Comparison of ENCODE assay signal across 8 cellular contexts in the genomic region with DNA sequence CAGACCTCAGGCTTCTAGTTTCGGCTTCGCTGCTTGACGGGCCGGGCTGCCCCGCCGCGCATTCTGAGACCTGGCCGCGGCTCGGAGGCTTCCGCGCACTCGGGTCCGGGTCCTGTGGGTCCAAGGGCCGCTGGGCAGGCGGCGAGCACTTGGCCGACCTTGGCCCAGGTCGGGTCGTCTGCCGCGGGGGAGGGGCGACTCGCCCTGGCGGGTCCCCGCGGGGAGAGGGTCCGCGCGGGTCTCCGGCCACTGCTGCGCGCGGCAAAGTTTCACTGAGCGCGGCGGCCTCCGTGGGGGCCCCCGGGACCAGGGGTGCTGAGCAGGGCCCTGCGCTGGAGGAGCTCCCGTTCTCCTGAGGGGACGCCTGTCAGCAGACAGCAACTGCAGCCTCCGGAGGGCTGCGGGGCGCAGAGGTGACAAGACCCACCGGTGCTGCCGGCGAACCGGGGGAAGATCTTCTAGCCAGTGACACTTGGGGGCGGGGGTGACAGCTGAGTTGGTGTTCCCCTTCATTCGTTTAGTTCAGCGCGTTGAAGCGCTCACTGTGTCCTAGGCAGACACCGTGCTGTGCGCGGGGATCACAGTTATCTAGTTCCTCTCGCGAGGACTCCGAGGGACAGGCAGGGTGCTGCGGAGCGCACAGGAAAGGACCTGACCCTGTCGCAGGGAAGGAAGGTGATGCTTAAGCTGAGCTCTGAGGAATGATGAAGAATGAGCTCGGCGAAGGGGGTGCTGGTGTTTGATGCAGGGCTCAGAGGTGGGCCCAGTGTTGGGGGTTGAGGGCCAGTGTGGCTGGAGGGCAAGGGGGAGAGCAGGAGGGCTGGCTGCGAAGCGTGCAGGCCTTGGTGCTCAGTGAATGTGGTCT. TPM values are rescaled to one million over a fixed set of nuclear protein-coding genes. Genes with fewer than 3 reads are reported as not detected.
DNase-seq lines count a peak whose midpoint lies in the region; ATAC-seq lines count a peak whose summit lies in the region.

No MANE protein-coding gene starts in this region.

- H3K9me3 ChIP-seq in T-helper 17 cell (ENCODE audit: control insufficient read depth, low read length, poor library complexity, severe bottlenecking) (no peaks in the 10 kb centered on the region), iPS-20b (ENCODE audit: insufficient read depth, low read depth, low read length) (no peaks in the 10 kb centered on the region)

- ATAC-seq in GM21576 (IDR thresholded peaks at IDR 0.05; ENCODE audit: unreplicated experiment) (peak; percentile 39), T-helper 17 cell (peak; percentile 71)

- H3K27me3 ChIP-seq in iPS-20b (ENCODE audit: insufficient read depth, low read length), result peaks cover 15% of the 10 kb centered on the region

- in situ Hi-C loops in G401 (cut with HindIII; ENCODE audit: low sequenced_read_pairs), result no loop called here

- H3K4me1 ChIP-seq in iPS-20b (ENCODE audit: insufficient read depth, low read length), result peaks cover 6% of the 10 kb centered on the region; the same call in 1 of the 2 replicates

- H3K4me3 ChIP-seq in iPS-20b (ENCODE audit: low read length), result peak overlapping the region; percentile 96

- peak overlapping the region; percentile 96 for H3K9ac ChIP-seq in iPS-20b (ENCODE audit: low read depth, low read length)

- peaks cover 3% of the 10 kb centered on the region; the same call in 1 of the 2 replicates for H3K36me3 ChIP-seq in iPS-20b (ENCODE audit: insufficient read depth, low read depth, low read length)

- no peaks in the 10 kb centered on the region for H3K27me3 Mint-ChIP-seq in IgD-negative memory B cell
- no peaks in the 10 kb centered on the region for H3K27me3 Mint-ChIP-seq in T-helper 17 cell

- DNase-seq in G401 (ENCODE audit: low spot score), result peak; percentile 59
- peak; percentile 36 to 55 (median 50) for DNase-seq in T-helper 17 cell
- DNase-seq in astrocyte of the hippocampus (ENCODE audit: low read depth, low spot score), result peak; percentile 75
- DNase-seq in stimulated activated CD4-positive, alpha-beta T cell treated with anti-CD3 and anti-CD28 coated beads, Interleukin-15, amount 100 ng/mL, for 48 hours (ENCODE audit: low read depth in 2 of 2), result peak; percentile 60 to 68
- DNase-seq in mesenteric fat pad (ENCODE audit: low spot score), result no peak

- H3K4me1 Mint-ChIP-seq in IgD-negative memory B cell (peaks cover 7 to 25% (median 17%) of the 10 kb centered on the region in 3 donors), T-helper 17 cell (peaks cover 25% of the 10 kb centered on the region)

- H3K36me3 Mint-ChIP-seq in IgD-negative memory B cell (no peaks in the 10 kb centered on the region), T-helper 17 cell (ENCODE audit: low read depth) (peaks cover 5% of the 10 kb centered on the region)

- H3K27ac ChIP-seq in iPS-20b (ENCODE audit: low read length), result peak overlapping the region; percentile 83

- H3K9me3 Mint-ChIP-seq in IgD-negative memory B cell, result no peaks in the 10 kb centered on the region

- H3K27ac Mint-ChIP-seq in IgD-negative memory B cell (peak overlapping the region; percentile 87 to 93 (median 90)), T-helper 17 cell (peak overlapping the region; percentile 99)

- peak overlapping the region; percentile 89 to 98 (median 97) for H3K4me3 Mint-ChIP-seq in IgD-negative memory B cell
- peak overlapping the region; percentile 98 for H3K4me3 Mint-ChIP-seq in T-helper 17 cell

RNA-seq across cellular contexts. Expression of a gene that starts 0.7 kb away (rescaled TPM):
- 21.0 and 32.6 TPM in 2 replicates for total RNA-seq in G401 (2014; rRNA removed; shearing (Covaris generic))
- polyA plus RNA-seq in IgD-negative memory B cell, result 39.6 TPM
- 10 to 100 TPM; 30.4 to 37.4 TPM for total RNA-seq in T-helper 17 cell
- 53.8 TPM for total RNA-seq in mesenteric fat pad

RNA-seq across cellular contexts. Expression of a gene that starts 20.5 kb away (rescaled TPM):
- total RNA-seq in G401 (2014; rRNA removed; shearing (Covaris generic)), result 22.8 and 31.9 TPM in 2 replicates
- 1.2 TPM for polyA plus RNA-seq in IgD-negative memory B cell
- total RNA-seq in T-helper 17 cell (10 to 100 TPM; 24.5 to 25.2 TPM), mesenteric fat pad (108 TPM)

RNA-seq across cellular contexts. Expression of a gene that starts 38.8 kb away (rescaled TPM):
- total RNA-seq in G401 (2014; rRNA removed; shearing (Covaris generic)), result 28.9 and 29.4 TPM in 2 replicates
- not detected for polyA plus RNA-seq in IgD-negative memory B cell
- total RNA-seq in T-helper 17 cell (under 1 TPM in 1 of 2 donors, not detected in 1; 0.31 TPM), mesenteric fat pad (not detected)

RNA-seq across cellular contexts. Expression of a gene that starts 55.0 kb away (rescaled TPM):
- 17.4 and 18.3 TPM in 2 replicates for total RNA-seq in G401 (2014; rRNA removed; shearing (Covaris generic))
- polyA plus RNA-seq in IgD-negative memory B cell, result 0.73 TPM
- total RNA-seq in T-helper 17 cell (1 to 10 TPM; 1.4 to 2.6 TPM), mesenteric fat pad (7.2 TPM)

Comparison
In these comparisons a context has a peak if more than half of its experiments do, and no peak if none do; other contexts are left out.
1. RNA of a gene that starts 38.8 kb away (total RNA-seq): 28.9 to 29.4 TPM in G401; 0.31 TPM in T-helper 17 cell and not detected in mesenteric fat pad (single experiment); every median in the first group is over 10 times any median in the second.